ENCODE assay signal across 7 cellular contexts in genomic region chr6:167177271-167177670, GRCh38. TPM values are rescaled to one million over a fixed set of nuclear protein-coding genes. Genes with fewer than 3 reads are reported as not detected.
"Had no signal": no experiment of that assay in that cellular context is flagged by ENCODE, and none has a peak within 500 bp of the region (broad histone marks: within the 10 kb centered on the region; RNA-seq: fewer than 3 reads in every experiment).

No MANE protein-coding gene starts in this region.

RNA-seq across cellular contexts. Expression of gene GPR31, which starts 19.5 kb away (rescaled TPM):
- total RNA-seq: GM23248, GM23338, H1, H4, H7, H9, HFFc6 had no signal

RNA-seq across cellular contexts. Expression of gene CCR6, which starts 54.4 kb away (rescaled TPM):
- total RNA-seq: GM23248, GM23338, H1, H4, H7, H9, HFFc6 had no signal
